1 cellular context compared by ENCODE assay signal in genomic region chr1:233015965-233016364, GRCh38.
TF ChIP-seq lines count a peak whose summit lies in the region.

No MANE protein-coding gene starts in this region.

TF ChIP-seq in IMR-90, 13 proteins besides CTCF, POLR2A, EP300 and RAD21:
- TF ChIP-seq, protein P1, sequence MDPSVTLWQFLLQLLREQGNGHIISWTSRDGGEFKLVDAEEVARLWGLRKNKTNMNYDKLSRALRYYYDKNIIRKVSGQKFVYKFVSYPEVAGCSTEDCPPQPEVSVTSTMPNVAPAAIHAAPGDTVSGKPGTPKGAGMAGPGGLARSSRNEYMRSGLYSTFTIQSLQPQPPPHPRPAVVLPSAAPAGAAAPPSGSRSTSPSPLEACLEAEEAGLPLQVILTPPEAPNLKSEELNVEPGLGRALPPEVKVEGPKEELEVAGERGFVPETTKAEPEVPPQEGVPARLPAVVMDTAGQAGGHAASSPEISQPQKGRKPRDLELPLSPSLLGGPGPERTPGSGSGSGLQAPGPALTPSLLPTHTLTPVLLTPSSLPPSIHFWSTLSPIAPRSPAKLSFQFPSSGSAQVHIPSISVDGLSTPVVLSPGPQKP (IDR thresholded peaks at IDR 0.05; ENCODE audit: borderline replicate concordance, low read depth, low read length) = no peak
